ENCODE assay signal across 8 cellular contexts in the genomic region with DNA sequence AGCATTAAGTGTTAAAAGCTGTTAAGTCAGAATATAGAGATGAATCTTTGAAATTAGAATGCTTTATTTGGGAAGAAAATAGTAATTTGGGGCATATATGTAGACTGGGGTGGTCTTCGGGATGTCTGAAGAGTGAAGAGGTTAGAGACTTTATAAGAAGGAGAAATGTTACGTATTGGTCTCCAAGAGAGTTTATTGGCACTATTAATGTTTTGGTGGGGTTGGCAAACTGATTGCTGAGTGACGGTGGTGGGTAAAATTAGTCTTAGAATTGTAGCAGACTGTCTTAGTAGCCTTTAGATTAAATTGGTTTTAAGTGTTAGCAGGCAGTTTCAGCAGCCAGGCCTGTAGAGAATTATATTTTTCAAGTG. TPM values are rescaled to one million over a fixed set of nuclear protein-coding genes. Genes with fewer than 3 reads are reported as not detected.
DNase-seq lines count a peak whose midpoint lies in the region; ATAC-seq, FAIRE-seq and TF ChIP-seq lines count a peak whose summit lies in the region.

No MANE protein-coding gene starts in this region.

- POLR2A ChIA-PET in HepG2 (lab: Yijun Ruan, JAX) = no interaction called here

- peaks cover 38% of the 10 kb centered on the region for H3K4me1 Mint-ChIP-seq in activated T-cell treated with anti-CD3 and anti-CD28 coated beads, Interleukin-2, amount 50 U/mL, for 72 hours (ENCODE audit: low read depth)
- H3K4me1 Mint-ChIP-seq in activated naive CD8-positive, alpha-beta T cell (ENCODE audit: low read depth) = peaks cover 41% of the 10 kb centered on the region

- H3K27me3 ChIP-seq in HepG2 (ENCODE audit: control insufficient read depth in 1 of 2, insufficient read depth in 2 of 2, low read length in 2 of 2) = no peaks in the 10 kb centered on the region
- no peaks in the 10 kb centered on the region for H3K27me3 ChIP-seq in thyroid gland

- TF ChIP-seq EP300 in HepG2 (IDR thresholded peaks at IDR 0.05; ENCODE audit: low read depth in 2 of 2, low read length in 2 of 2) (no peak), HepG2 (CRISPR knock-in tag; IDR thresholded peaks at IDR 0.05; ENCODE audit: borderline replicate concordance) (no peak)

- no peak overlapping the region for H2AFZ ChIP-seq in HepG2 (ENCODE audit: low read length)

- WGBS in HepG2 (ENCODE audit: low lambda C conversion rate) = 58% methylated on average over 3 of the region's 3 CpGs
- WGBS in thyroid gland, 2 donors = 60 to 76% methylated on average over 3 of the region's 3 CpGs

- H3K4me3 ChIP-seq in HepG2 (replicated peaks in 1 of 3; ENCODE audit: insufficient read depth in 1 of 3, low read depth in 2 of 3, low read length in 3 of 3) = peak overlapping the region; percentile 74 to 77 (median 74); a peak in 5 of 6 replicates
- H3K4me3 ChIP-seq in thyroid gland (replicated peaks in 1 of 3) = peak overlapping the region in 2 of 3 donors; percentile 44 to 93

- TF ChIP-seq CTCF in HepG2 (CRISPR knock-in tag; IDR thresholded peaks at IDR 0.05) (no peak), thyroid gland (IDR thresholded peaks at IDR 0.05) (no peak)

- TF ChIP-seq RAD21 in HepG2 (CRISPR knock-in tag; IDR thresholded peaks at IDR 0.05) = no peak

- H3K4me3 Mint-ChIP-seq in activated T-cell treated with anti-CD3 and anti-CD28 coated beads, Interleukin-2, amount 50 U/mL, for 72 hours = peak overlapping the region; percentile 68 to 93
- peak overlapping the region; percentile 97 for H3K4me3 Mint-ChIP-seq in activated naive CD8-positive, alpha-beta T cell

- peaks cover 6 to 7% of the 10 kb centered on the region in 2 donors for H3K36me3 Mint-ChIP-seq in activated T-cell treated with anti-CD3 and anti-CD28 coated beads, Interleukin-2, amount 50 U/mL, for 72 hours (ENCODE audit: insufficient read depth in 2 of 2)
- peaks cover 3% of the 10 kb centered on the region for H3K36me3 Mint-ChIP-seq in activated naive CD8-positive, alpha-beta T cell

- in situ Hi-C loops in HepG2 (cut with HindIII; ENCODE audit: extremely low pct_ligation_motif_present, low pct_unique_long_range_greater_than_20kb) = no loop called here

- H3K79me2 ChIP-seq in HepG2 (ENCODE audit: insufficient read depth, low read length) = no peaks in the 10 kb centered on the region

- CTCF ChIA-PET in HepG2 (lab: Yijun Ruan, JAX; ENCODE audit: low intra/inter-chr PET ratio, low total read pairs) = no interaction called here

- H3K4me1 ChIP-seq in HepG2 (ENCODE audit: insufficient read depth, low read length) (peaks cover 31% of the 10 kb centered on the region), thyroid gland (peaks cover 7 to 10% of the 10 kb centered on the region in 2 donors)

- H3K9ac ChIP-seq in HepG2 (ENCODE audit: insufficient read depth, low read depth, low read length) = peak overlapping the region; percentile 66

- no peaks in the 10 kb centered on the region for H4K20me1 ChIP-seq in HepG2 (ENCODE audit: insufficient read depth, low read length)

- H3K4me2 ChIP-seq in HepG2 (ENCODE audit: low read depth, low read length) = peak overlapping the region; percentile 72

- TF ChIP-seq POLR2A in HepG2 (IDR thresholded peaks at IDR 0.05; ENCODE audit: insufficient read depth in 1 of 2, low read depth in 2 of 2, low read length in 2 of 2) = no peak
- TF ChIP-seq POLR2A in thyroid gland (IDR thresholded peaks at IDR 0.05) = no peak

- peak overlapping the region; percentile 87 for H3K27ac Mint-ChIP-seq in activated T-cell treated with anti-CD3 and anti-CD28 coated beads, Interleukin-2, amount 50 U/mL, for 72 hours
- H3K27ac Mint-ChIP-seq in activated naive CD8-positive, alpha-beta T cell = peak overlapping the region; percentile 93

- H3K9me3 Mint-ChIP-seq in activated T-cell treated with anti-CD3 and anti-CD28 coated beads, Interleukin-2, amount 50 U/mL, for 72 hours = peaks cover 0 to 2% of the 10 kb centered on the region in 2 donors
- no peaks in the 10 kb centered on the region for H3K9me3 Mint-ChIP-seq in activated naive CD8-positive, alpha-beta T cell (ENCODE audit: low read depth)

- BruUV-seq in HepG2 (replicated peaks; lab: Mats Ljungman, UMichigan) = TSS peak; percentile 98

- ATAC-seq in activated T-cell treated with anti-CD3 and anti-CD28 coated beads, Interleukin-2, amount 50 U/mL, for 72 hours (replicated peaks in 1 of 2) = no peak
- ATAC-seq in HepG2 = no peak

- no peaks in the 10 kb centered on the region for H3K27me3 Mint-ChIP-seq in activated T-cell treated with anti-CD3 and anti-CD28 coated beads, Interleukin-2, amount 50 U/mL, for 72 hours (ENCODE audit: low read depth)
- H3K27me3 Mint-ChIP-seq in activated naive CD8-positive, alpha-beta T cell = no peaks in the 10 kb centered on the region

- FAIRE-seq in HepG2 (lab: Jason Lieb, UNC) = no peak

- no peak for DNase-seq in activated T-cell treated with anti-CD3 and anti-CD28 coated beads, Interleukin-2, amount 50 U/mL, for 72 hours
- no peak for DNase-seq in activated T-cell treated with anti-CD3 and anti-CD28 coated beads, Interleukin-2, amount 50 U/mL, for 1 hour
- DNase-seq in HepG2 (ENCODE audit: low spot score) (no peak), thyroid gland (no peak), NCI-H2081 treated with DMSO at 0.1 percent for 48 hours (lab: John Stamatoyannopoulos, UW) (no peak), AML-193 (lab: John Stamatoyannopoulos, UW) (no peak), mesenteric fat pad (ENCODE audit: low spot score) (no peak)

- intact Hi-C loops in HepG2 (cut with micrococcal nuclease; ENCODE audit: unreplicated experiment) (no loop called here), thyroid gland (cut with DNase I) (no loop called here)

- H3K9me3 ChIP-seq in HepG2 (ENCODE audit: low read length) (no peaks in the 10 kb centered on the region), thyroid gland (no peaks in the 10 kb centered on the region)

- H3K36me3 ChIP-seq in HepG2 (replicated peaks in 1 of 2; ENCODE audit: control insufficient read depth in 1 of 2, insufficient read depth in 2 of 2, low read length in 2 of 2) (no peaks in the 10 kb centered on the region), thyroid gland (no peaks in the 10 kb centered on the region)

- H3K27ac ChIP-seq in HepG2 (ENCODE audit: extremely low read length, insufficient read depth, low read length) = peak overlapping the region; percentile 57
- peak overlapping the region; percentile 37 to 57 (median 54) for H3K27ac ChIP-seq in thyroid gland

TF ChIP-seq in HepG2, 621 proteins besides CTCF, POLR2A, EP300 and RAD21:
- TF ChIP-seq ASH2L (IDR thresholded peaks at IDR 0.05; ENCODE audit: insufficient read length, low read depth, low read length) = peak; percentile 0
- TF ChIP-seq, protein P1, sequence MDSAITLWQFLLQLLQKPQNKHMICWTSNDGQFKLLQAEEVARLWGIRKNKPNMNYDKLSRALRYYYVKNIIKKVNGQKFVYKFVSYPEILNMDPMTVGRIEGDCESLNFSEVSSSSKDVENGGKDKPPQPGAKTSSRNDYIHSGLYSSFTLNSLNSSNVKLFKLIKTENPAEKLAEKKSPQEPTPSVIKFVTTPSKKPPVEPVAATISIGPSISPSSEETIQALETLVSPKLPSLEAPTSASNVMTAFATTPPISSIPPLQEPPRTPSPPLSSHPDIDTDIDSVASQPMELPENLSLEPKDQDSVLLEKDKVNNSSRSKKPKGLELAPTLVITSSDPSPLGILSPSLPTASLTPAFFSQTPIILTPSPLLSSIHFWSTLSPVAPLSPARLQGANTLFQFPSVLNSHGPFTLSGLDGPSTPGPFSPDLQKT (CRISPR knock-in tag; IDR thresholded peaks at IDR 0.05; ENCODE audit: borderline replicate concordance) = no peak

RNA-seq across cellular contexts. Expression of a gene that starts 4.9 kb away (rescaled TPM):
- total RNA-seq in activated T-cell treated with anti-CD3 and anti-CD28 coated beads, Interleukin-2, amount 50 U/mL, for 72 hours = 10 to 100 TPM; 23.5 to 26.3 TPM
- 12.1 and 13.1 TPM in 2 replicates for total RNA-seq in HepG2 (2016; rRNA removed; fragmentation: Illumina TruSeq; extraction: Trizol)
- 24.3 and 27.9 TPM in 2 replicates for total RNA-seq in HepG2 (2016; cell fraction: cytosol; rRNA removed; fragmentation: Illumina TruSeq; extraction: Trizol; ENCODE audit: low read depth)
- total RNA-seq in HepG2 (2016; cell fraction: insoluble cytoplasmic fraction; rRNA removed; fragmentation: Illumina TruSeq; extraction: Trizol) = 14.7 and 15.5 TPM in 2 replicates
- 27.9 and 34.5 TPM in 2 replicates for total RNA-seq in HepG2 (2016; cell fraction: membrane; rRNA removed; fragmentation: Illumina TruSeq; extraction: Trizol)
- 3.4 and 6.2 TPM in 2 replicates for total RNA-seq in HepG2 (2016; cell fraction: nucleus; rRNA removed; fragmentation: Illumina TruSeq; extraction: Trizol)
- polyA plus RNA-seq in HepG2 (2011; rRNA removed) = 11.4 and 14.7 TPM in 2 replicates
- polyA plus RNA-seq in HepG2 (2011; cell fraction: cytosol; rRNA removed) = 11.9 and 15.5 TPM in 2 replicates
- polyA plus RNA-seq in HepG2 (2011; cell fraction: nucleus; rRNA removed) = 5.3 and 6.3 TPM in 2 replicates
- 4.8 and 9.6 TPM in 2 replicates for polyA plus RNA-seq in HepG2 (2012)
- polyA plus RNA-seq in HepG2 (2016; cell fraction: cytosol; fragmentation: Illumina TruSeq; extraction: Trizol; ENCODE audit: low read depth) = 34.8 and 37.5 TPM in 2 replicates
- polyA plus RNA-seq in HepG2 (2016; cell fraction: insoluble cytoplasmic fraction; fragmentation: Illumina TruSeq; extraction: Trizol; ENCODE audit: low read depth) = 12.6 and 13.2 TPM in 2 replicates
- polyA plus RNA-seq in HepG2 (2016; cell fraction: membrane; fragmentation: Illumina TruSeq; extraction: Trizol; ENCODE audit: low read depth) = 23.8 and 26.9 TPM in 2 replicates
- 8.7 and 11.7 TPM in 2 replicates for polyA plus RNA-seq in HepG2 (2016; cell fraction: nucleus; fragmentation: Illumina TruSeq; extraction: Trizol; ENCODE audit: insufficient read depth, low read depth)
- 5.1 and 5.7 TPM in 2 replicates for polyA minus RNA-seq in HepG2 (2011; rRNA and poly(A)+ RNA removed; ENCODE audit: low replicate concordance)
- 6.1 and 7.6 TPM in 2 replicates for polyA minus RNA-seq in HepG2 (2011; cell fraction: cytosol; rRNA and poly(A)+ RNA removed)
- 1.4 and 3.5 TPM in 2 replicates for polyA minus RNA-seq in HepG2 (2011; cell fraction: nucleus; rRNA and poly(A)+ RNA removed)
- 10 to 100 TPM in 3 of 4 donors, 1 to 10 TPM in 1; 1.9 to 13.4 (median 11.1) TPM for total RNA-seq in thyroid gland
- 9.5 TPM for total RNA-seq in mesenteric fat pad
